1 cellular context compared by ENCODE assay signal in genomic region chr10:72728462-72728861, GRCh38.
TF ChIP-seq lines count a peak whose summit lies in the region.

No MANE protein-coding gene starts in this region.

TF ChIP-seq in WTC11, 78 proteins besides CTCF, POLR2A, EP300 and RAD21 (continued from another document):
- no peak for TF ChIP-seq ZNF532 (CRISPR knock-in tag; IDR thresholded peaks at IDR 0.05; ENCODE audit: borderline replicate concordance)
- TF ChIP-seq USF2 (CRISPR knock-in tag; IDR thresholded peaks at IDR 0.05): no peak
- no peak for TF ChIP-seq MAX (CRISPR knock-in tag; IDR thresholded peaks at IDR 0.05)
- no peak for TF ChIP-seq ZBTB21 (CRISPR knock-in tag; IDR thresholded peaks at IDR 0.05; ENCODE audit: borderline replicate concordance)
- no peak for TF ChIP-seq IRF2 (CRISPR knock-in tag; IDR thresholded peaks at IDR 0.05; ENCODE audit: borderline replicate concordance, low read depth)
- no peak for TF ChIP-seq CBFB (CRISPR knock-in tag; IDR thresholded peaks at IDR 0.05; ENCODE audit: low read depth)
- TF ChIP-seq PREB (CRISPR knock-in tag; IDR thresholded peaks at IDR 0.05; ENCODE audit: borderline replicate concordance): no peak
- TF ChIP-seq STAT6 (CRISPR knock-in tag; conservative IDR thresholded peaks at IDR 0.05; ENCODE audit: low read depth): no peak
- TF ChIP-seq ARID4B (CRISPR knock-in tag; IDR thresholded peaks at IDR 0.05; ENCODE audit: borderline replicate concordance): no peak
- TF ChIP-seq JUN (CRISPR knock-in tag; IDR thresholded peaks at IDR 0.05): no peak
